9 cellular contexts compared by ENCODE assay signal in the genomic region with DNA sequence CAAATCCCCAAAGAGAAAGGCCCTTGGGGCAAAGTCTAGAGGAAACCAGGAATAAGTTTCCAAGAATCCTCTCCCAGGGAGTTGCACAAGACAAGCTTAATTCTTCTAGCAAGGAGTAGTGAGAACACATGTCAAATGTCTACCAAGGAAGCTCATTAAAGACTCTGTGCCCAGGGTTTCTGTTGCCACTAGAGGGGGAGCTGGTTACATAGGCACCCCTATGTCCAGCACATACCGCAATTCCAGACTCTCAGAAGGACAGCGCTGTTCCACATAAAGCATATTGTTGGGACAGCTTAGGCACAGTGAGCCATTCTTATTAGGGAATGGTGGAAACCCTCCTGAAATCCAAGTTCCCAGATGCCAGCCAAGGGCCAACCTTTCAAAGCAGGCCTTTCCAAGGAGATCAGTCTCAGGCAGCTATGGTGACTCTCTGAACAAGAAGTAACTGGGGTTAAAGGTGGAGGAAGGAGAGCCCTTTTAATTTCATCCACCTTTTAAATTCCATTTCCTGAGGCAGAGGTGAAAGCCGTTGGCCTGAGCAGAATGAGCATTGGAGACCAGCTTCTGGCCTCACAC.
DNase-seq lines count a peak whose midpoint lies in the region; ATAC-seq and TF ChIP-seq lines count a peak whose summit lies in the region.
"Had no signal": no experiment of that assay in that cellular context is flagged by ENCODE, and none has a peak within 500 bp of the region (broad histone marks: within the 10 kb centered on the region; RNA-seq: fewer than 3 reads in every experiment).

No MANE protein-coding gene starts in this region.

- peak; percentile 4 for DNase-seq in NCI-H1092 treated with DMSO at 0.1 percent for 48 hours (lab: John Stamatoyannopoulos, UW)
- DNase-seq in NCI-H1092 (lab: John Stamatoyannopoulos, UW): no peak
- peak; percentile 87 for DNase-seq in RPMI7951 (ENCODE audit: low read depth)
- peak; percentile 66 for DNase-seq in fibroblast of mammary gland (ENCODE audit: low read depth)
- no peak for DNase-seq in psoas muscle
- DNase-seq in NCI-H1436 treated with DMSO at 0.1 percent for 48 hours (lab: John Stamatoyannopoulos, UW): no peak
- DNase-seq in activated effector memory CD4-positive, alpha-beta T cell treated with Interleukin-2 at 50 U/mL for 16 hours: no peak

- peak in 3 of 4 donors; percentile 50 to 71 (median 51) for ATAC-seq in psoas muscle
- no peak for ATAC-seq in GM19351 (IDR thresholded peaks at IDR 0.05; ENCODE audit: unreplicated experiment)

- 43 to 58% (median 56%) methylated on average over 3 of the region's 3 CpGs for WGBS in psoas muscle, 3 donors

- no peaks in the 10 kb centered on the region for H3K36me3 ChIP-seq in psoas muscle (ENCODE audit: insufficient read depth in 1 of 2, low read depth in 1 of 2)

- no peaks in the 10 kb centered on the region for H3K9me3 ChIP-seq in psoas muscle

- H3K4me1 ChIP-seq in psoas muscle: peaks cover 7% of the 10 kb centered on the region
- H3K4me1 ChIP-seq: parathyroid adenoma had no signal

- no peak overlapping the region for H3K27ac ChIP-seq in psoas muscle
- H3K27ac ChIP-seq: parathyroid adenoma had no signal

- peak; percentile 61 for TF ChIP-seq CTCF in fibroblast of mammary gland (conservative IDR thresholded peaks at IDR 0.05; ENCODE audit: control insufficient read depth, insufficient read depth, low read depth, low read length)
- TF ChIP-seq CTCF in psoas muscle (IDR thresholded peaks at IDR 0.05): peak; percentile 32

- no peaks in the 10 kb centered on the region for H3K27me3 ChIP-seq in psoas muscle (ENCODE audit: insufficient read depth in 3 of 3, low read length in 2 of 3)

- H3K4me3 ChIP-seq in fibroblast of mammary gland (ENCODE audit: control insufficient read depth, low read depth, low read length) (no peak overlapping the region), psoas muscle (no peak overlapping the region)

- intact Hi-C loops in psoas muscle (cut with DNase I): loop anchor here in 1 of 2 donors (2.0 kb wide), 1 partner anchor 36 kb away; no protein-coding TSS in a partner anchor

Comparison
In these comparisons a context has a peak if more than half of its experiments do, and no peak if none do; other contexts are left out.
1. DNase-seq: peak in NCI-H1092 treated with DMSO at 0.1 percent for 48 hours (single experiment), RPMI7951 (single experiment) and fibroblast of mammary gland (single experiment); none in NCI-H1092 (single experiment), psoas muscle (0 of 2), NCI-H1436 treated with DMSO at 0.1 percent for 48 hours (single experiment) and activated effector memory CD4-positive, alpha-beta T cell treated with Interleukin-2 at 50 U/mL for 16 hours (single experiment).